ENCODE assay signal across 8 cellular contexts in the genomic region with DNA sequence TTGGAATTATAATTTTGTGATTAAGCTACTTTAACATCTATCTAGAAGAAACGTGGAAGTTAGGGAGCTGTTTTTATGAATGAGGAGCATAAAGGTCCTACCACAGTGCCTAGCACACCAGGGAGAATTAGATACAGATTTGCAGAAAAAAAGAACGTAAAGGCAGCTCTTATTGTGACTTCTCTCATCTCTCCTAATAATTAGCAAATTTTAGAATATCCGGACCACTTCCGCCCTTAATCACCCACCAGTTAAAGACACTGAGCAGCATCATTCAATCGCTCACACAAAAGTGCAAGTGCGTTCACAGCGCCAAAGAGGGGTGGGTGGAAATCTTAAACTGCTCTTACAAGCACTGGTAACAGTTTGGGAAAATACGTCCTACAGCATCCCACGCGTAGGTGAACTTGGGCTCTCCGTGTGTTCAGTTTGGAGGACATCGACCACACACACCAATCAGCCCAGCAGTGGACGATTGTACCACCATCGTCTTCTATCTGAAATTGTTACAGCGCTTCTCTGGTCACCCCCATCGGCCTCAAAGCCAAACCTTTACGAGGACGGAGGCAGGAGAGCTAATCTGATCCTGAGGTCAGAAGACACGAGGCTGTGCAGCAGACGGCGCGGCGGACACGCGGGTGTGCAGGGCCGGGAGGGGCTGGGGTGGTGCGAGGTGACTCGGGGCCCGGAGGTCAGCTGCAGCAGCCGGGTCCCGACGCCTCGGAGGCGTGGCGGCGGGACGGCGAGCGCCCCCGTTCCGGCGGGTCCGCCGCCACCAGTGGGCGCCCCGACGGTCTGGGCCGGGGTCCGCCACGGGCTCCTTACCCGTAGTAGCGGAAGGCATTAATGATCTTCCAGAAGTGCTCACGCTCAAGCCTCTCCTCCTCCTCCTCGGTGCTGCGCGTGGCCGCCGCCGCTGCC. TPM values are rescaled to one million over a fixed set of nuclear protein-coding genes. Genes with fewer than 3 reads are reported as not detected.
DNase-seq lines count a peak whose midpoint lies in the region; ATAC-seq lines count a peak whose summit lies in the region.

No MANE protein-coding gene starts in this region.

- peaks cover 25% of the 10 kb centered on the region for H3K79me2 ChIP-seq in mesendoderm (ENCODE audit: control insufficient read depth, insufficient read depth, low read length)

- H3K4me2 ChIP-seq in mesendoderm (ENCODE audit: low read length) = peak overlapping the region; percentile 70

- H3K4me1 ChIP-seq in effector memory CD4-positive, alpha-beta T cell (ENCODE audit: control insufficient read depth, insufficient read depth, low read length, poor library complexity, severe bottlenecking) = peaks cover 19% of the 10 kb centered on the region
- no peaks in the 10 kb centered on the region for H3K4me1 ChIP-seq in mesendoderm (ENCODE audit: control insufficient read depth, low read depth, low read length)

- no peaks in the 10 kb centered on the region for H3K27me3 ChIP-seq in effector memory CD4-positive, alpha-beta T cell (replicated peaks; ENCODE audit: control insufficient read depth, insufficient read depth, low read length, poor library complexity, severe bottlenecking)
- H3K27me3 ChIP-seq in mesendoderm (ENCODE audit: insufficient read depth, low read length, poor library complexity) = no peaks in the 10 kb centered on the region

- peak; percentile 2 for DNase-seq in NCI-H1694 treated with DMSO at 0.1 percent for 48 hours (lab: John Stamatoyannopoulos, UW)
- no peak for DNase-seq in NCI-H1694 (lab: John Stamatoyannopoulos, UW)
- peak; percentile 46 for DNase-seq in NCI-H146 (lab: John Stamatoyannopoulos, UW)
- DNase-seq in activated CD4-positive, alpha-beta T cell treated with anti-CD3 and anti-CD28 coated beads, Interleukin-2, amount 50 U/mL, for 1 hour = peak; percentile 34
- peak; percentile 12 to 37 (median 22) for DNase-seq in effector memory CD4-positive, alpha-beta T cell
- DNase-seq in mesendoderm = peak; percentile 56
- peak; percentile 20 to 39 for DNase-seq in stimulated activated CD8-positive, alpha-beta memory T cell treated with anti-CD3 and anti-CD28 coated beads, Interleukin-15, amount 100 ng/mL, for 4 hours (ENCODE audit: low read depth in 2 of 2)

- H4K5ac ChIP-seq in mesendoderm (ENCODE audit: low read length) = no peak overlapping the region

- peak overlapping the region; percentile 82 for H3K9ac ChIP-seq in mesendoderm (ENCODE audit: low read length)

- peaks cover 11% of the 10 kb centered on the region for H3K79me1 ChIP-seq in mesendoderm (ENCODE audit: low read length)

- H3K56ac ChIP-seq in mesendoderm (ENCODE audit: low read length) = peak overlapping the region; percentile 94

- no peak overlapping the region for H4K8ac ChIP-seq in mesendoderm (ENCODE audit: low read depth, low read length)

- peak overlapping the region; percentile 51 for H3K18ac ChIP-seq in mesendoderm (ENCODE audit: low read length)

- H2BK15ac ChIP-seq in mesendoderm (replicated peaks; ENCODE audit: low read depth) = no peak overlapping the region

- peak; percentile 36 for ATAC-seq in HG02623 (IDR thresholded peaks at IDR 0.05; ENCODE audit: unreplicated experiment)

- H2BK120ac ChIP-seq in mesendoderm (ENCODE audit: low read depth, low read length) = no peak overlapping the region

- no peaks in the 10 kb centered on the region for H3K9me3 ChIP-seq in effector memory CD4-positive, alpha-beta T cell (ENCODE audit: control insufficient read depth, low read length)

- no peak overlapping the region for H3K23ac ChIP-seq in mesendoderm (ENCODE audit: low read length)

- peak overlapping the region; percentile 82 for H3K27ac ChIP-seq in effector memory CD4-positive, alpha-beta T cell (ENCODE audit: insufficient read depth, low read length, poor library complexity, severe bottlenecking)
- peak overlapping the region; percentile 89 for H3K27ac ChIP-seq in mesendoderm (ENCODE audit: low read depth, low read length)

- H2AK5ac ChIP-seq in mesendoderm (ENCODE audit: low read length) = no peak overlapping the region

- peak overlapping the region; percentile 41 for H3K4ac ChIP-seq in mesendoderm (ENCODE audit: low read depth, low read length)

- H3K4me3 ChIP-seq in effector memory CD4-positive, alpha-beta T cell (ENCODE audit: insufficient read depth, low read depth, low read length, poor library complexity, severe bottlenecking) = peak overlapping the region; percentile 73
- peak overlapping the region; percentile 51 for H3K4me3 ChIP-seq in mesendoderm (ENCODE audit: low read length)

- WGBS in mesendoderm (ENCODE audit: extremely low coverage, insufficient coverage, low lambda C conversion rate) = no CpG with 5 or more reads among the region's 59 CpGs

- H2BK5ac ChIP-seq in mesendoderm (ENCODE audit: low read length) = peak overlapping the region; percentile 20

- no peaks in the 10 kb centered on the region for H3K36me3 ChIP-seq in effector memory CD4-positive, alpha-beta T cell (ENCODE audit: control insufficient read depth, insufficient read depth, low read length)
- H3K36me3 ChIP-seq in mesendoderm (ENCODE audit: control insufficient read depth, insufficient read depth, low read length) = no peaks in the 10 kb centered on the region

RNA-seq across cellular contexts. Expression of gene CARNMT1, which starts 0.6 kb away (rescaled TPM):
- polyA plus RNA-seq in mesendoderm (2013, experiment 1 of 2) = 21.1 TPM
- 21.4 TPM for polyA plus RNA-seq in mesendoderm (2013, experiment 2 of 2)
